Comparison of ENCODE assay signal across 10 cellular contexts in genomic region chr14:68358978-68359861, GRCh38.
DNase-seq lines count a peak whose midpoint lies in the region; ATAC-seq and TF ChIP-seq lines count a peak whose summit lies in the region.
"Had no signal": no experiment of that assay in that cellular context is flagged by ENCODE, and none has a peak within 500 bp of the region (broad histone marks: within the 10 kb centered on the region; RNA-seq: fewer than 3 reads in every experiment).

No MANE protein-coding gene starts in this region.

- H3K4me3 Mint-ChIP-seq in CD14-positive monocyte = no peak overlapping the region

- no peak overlapping the region for H3K4me3 ChIP-seq in NB4 (ENCODE audit: low read depth, low read length)
- no peak overlapping the region for H3K4me3 ChIP-seq in gastroesophageal sphincter

- peak overlapping the region; percentile 64 to 83 (median 81) for H3K27ac ChIP-seq in gastroesophageal sphincter

- TF ChIP-seq POLR2A in NB4 (IDR thresholded peaks at IDR 0.05; ENCODE audit: extremely low read depth, insufficient read length) (no peak), gastroesophageal sphincter (IDR thresholded peaks at IDR 0.05) (no peak)

- peaks cover 3 to 6% of the 10 kb centered on the region in 2 donors for H3K36me3 Mint-ChIP-seq in CD14-positive monocyte

- H3K4me1 ChIP-seq in gastroesophageal sphincter = peaks cover 12 to 41% (median 14%) of the 10 kb centered on the region in 3 donors

- peaks cover 0 to 1% (median 0%) of the 10 kb centered on the region in 3 donors for H3K27me3 Mint-ChIP-seq in CD14-positive monocyte (ENCODE audit: low read depth in 3 of 3)

- peaks cover 0 to 8% (median 2%) of the 10 kb centered on the region in 7 donors for H3K9me3 Mint-ChIP-seq in CD14-positive monocyte

- no peaks in the 10 kb centered on the region for H3K9me3 ChIP-seq in gastroesophageal sphincter

- H3K27ac Mint-ChIP-seq in CD14-positive monocyte = peak overlapping the region in 6 of 7 donors; percentile 71 to 86 (median 78)

- no peaks in the 10 kb centered on the region for H3K36me3 ChIP-seq in gastroesophageal sphincter

- WGBS in gastroesophageal sphincter (ENCODE audit: low coverage in 1 of 2), 2 donors = 70 to 100% methylated on average over 3 to 10 of the region's 13 CpGs

- DNase-seq in CD14-positive monocyte (ENCODE audit: low spot score) = no peak
- DNase-seq in NB4 (ENCODE audit: low read depth) = peak; percentile 10
- peak; percentile 22 for DNase-seq in putamen (ENCODE audit: low spot score)
- no peak for DNase-seq in occipital lobe (lab: John Stamatoyannopoulos, UW)
- no peak for DNase-seq in A172 (ENCODE audit: low spot score)
- no peak for DNase-seq in COLO668 (lab: John Stamatoyannopoulos, UW; ENCODE audit: unreplicated experiment)
- DNase-seq: NCI-H345; stimulated activated CD4-positive, alpha-beta T cell treated with anti-CD3 and anti-CD28 coated beads, Interleukin-4, amount 100 ng/mL, for 4 hours had no signal

- no peaks in the 10 kb centered on the region for H3K27me3 ChIP-seq in gastroesophageal sphincter

- peaks cover 42% of the 10 kb centered on the region for H3K4me1 Mint-ChIP-seq in CD14-positive monocyte

- intact Hi-C loops in CD14-positive monocyte (cut with micrococcal nuclease) = loop anchor here in 1 of 2 donors (5.0 kb wide), 1 partner anchor 53 kb away; no protein-coding TSS in a partner anchor

- TF ChIP-seq EP300 in gastroesophageal sphincter (IDR thresholded peaks at IDR 0.05) = no peak

- ATAC-seq in gastroesophageal sphincter = no peak
- no peak for ATAC-seq in GM21423 (IDR thresholded peaks at IDR 0.05; ENCODE audit: unreplicated experiment)

- TF ChIP-seq CTCF in CD14-positive monocyte (IDR thresholded peaks at IDR 0.05) (no peak), NB4 (IDR thresholded peaks at IDR 0.05; ENCODE audit: low read depth, low read length) (no peak), gastroesophageal sphincter (IDR thresholded peaks at IDR 0.05) (peak in 1 of 4 experiments; percentile 17)

Comparison
In these comparisons a context has a peak if more than half of its experiments do, and no peak if none do; other contexts are left out.
1. DNase-seq: peak in NB4 (single experiment) and putamen (single experiment); none in CD14-positive monocyte (single experiment), occipital lobe (single experiment), A172 (single experiment) and COLO668 (single experiment).